1 cellular context compared by ENCODE assay signal in the genomic region with DNA sequence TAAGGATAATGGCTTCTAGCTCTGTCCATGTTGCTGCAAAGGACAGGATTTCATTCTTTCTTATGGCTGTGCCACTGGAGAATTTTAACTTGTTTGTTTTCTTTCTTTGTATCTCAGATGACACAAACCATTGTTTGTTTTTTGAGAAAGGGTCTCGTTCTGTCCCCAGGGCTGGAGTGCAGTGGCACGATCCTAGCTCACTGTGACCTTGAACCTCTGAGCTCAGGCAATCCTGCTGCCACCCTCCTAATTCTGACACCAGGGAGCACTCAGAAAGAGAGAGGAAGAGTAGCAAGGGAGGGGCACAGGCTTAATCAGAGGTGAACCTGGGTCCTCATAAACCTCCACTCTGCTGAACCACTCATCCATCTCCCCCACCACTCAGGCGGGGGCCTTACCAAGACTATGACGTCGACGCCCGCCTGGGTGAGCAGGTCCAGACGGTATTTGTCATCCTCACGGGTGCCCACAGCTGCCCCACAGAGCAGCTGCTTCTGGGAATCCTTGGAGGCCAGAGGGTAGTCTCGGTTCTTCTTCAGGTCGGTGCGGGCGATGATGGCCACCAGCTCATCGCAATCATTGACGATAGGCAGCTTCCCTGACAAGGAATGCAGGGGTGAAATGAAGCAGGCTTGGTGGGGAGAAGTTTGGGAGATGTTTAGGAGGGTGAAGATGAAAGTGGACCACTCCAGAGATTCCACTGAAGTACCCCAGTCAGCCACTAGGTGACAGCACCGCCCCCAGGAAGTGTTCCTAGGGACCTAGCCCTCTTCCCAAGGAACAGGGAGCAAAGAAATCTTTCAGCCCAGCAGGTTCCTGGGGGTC.
TF ChIP-seq lines count a peak whose summit lies in the region.

No MANE protein-coding gene starts in this region.

TF ChIP-seq in HCT116, 20 proteins besides CTCF, POLR2A, EP300 and RAD21:
- TF ChIP-seq, protein P1, sequence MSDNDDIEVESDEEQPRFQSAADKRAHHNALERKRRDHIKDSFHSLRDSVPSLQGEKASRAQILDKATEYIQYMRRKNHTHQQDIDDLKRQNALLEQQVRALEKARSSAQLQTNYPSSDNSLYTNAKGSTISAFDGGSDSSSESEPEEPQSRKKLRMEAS (IDR thresholded peaks at IDR 0.05): no peak
- no peak for TF ChIP-seq EZH2phosphoT487 (IDR thresholded peaks at IDR 0.05; ENCODE audit: borderline replicate concordance)
- TF ChIP-seq EGR1 (IDR thresholded peaks at IDR 0.05; ENCODE audit: low read depth): no peak
- TF ChIP-seq POLR2AphosphoS5 (IDR thresholded peaks at IDR 0.05; ENCODE audit: low read depth, low read length): no peak
- no peak for TF ChIP-seq JUND (IDR thresholded peaks at IDR 0.05)
